In genomic region chr1:20682571-20683236, GRCh38 we compare ENCODE assay signal across 17 cellular contexts. TPM values are rescaled to one million over a fixed set of nuclear protein-coding genes. Genes with fewer than 3 reads are reported as not detected.
A peak's percentile ranks its signal among the peaks of the same experiment; 100 is the strongest.
DNase-seq lines count a peak whose midpoint lies in the region; ATAC-seq, FAIRE-seq and TF ChIP-seq lines count a peak whose summit lies in the region.
"Had no signal": no experiment of that assay in that cellular context is flagged by ENCODE, and none has a peak within 500 bp of the region (broad histone marks: within the 10 kb centered on the region; RNA-seq: fewer than 3 reads in every experiment).

No MANE protein-coding gene starts in this region.

- no peak for FAIRE-seq in HepG2 (lab: Jason Lieb, UNC)

- no peak overlapping the region for H3K9ac ChIP-seq in HepG2 (ENCODE audit: insufficient read depth, low read depth, low read length)

- H3K27me3 ChIP-seq in right lobe of liver: no peaks in the 10 kb centered on the region
- peaks cover 2 to 56% of the 10 kb centered on the region in 2 experiments; a peak in 4 of 5 replicates for H3K27me3 ChIP-seq in HepG2 (ENCODE audit: control insufficient read depth in 1 of 2, insufficient read depth in 2 of 2, low read length in 2 of 2)
- H3K27me3 ChIP-seq: tibial artery had no signal

- H3K4me1 ChIP-seq in right lobe of liver: peaks cover 0 to 2% (median 0%) of the 10 kb centered on the region in 4 donors
- peaks cover 37% of the 10 kb centered on the region for H3K4me1 ChIP-seq in HepG2 (ENCODE audit: insufficient read depth, low read length)
- H3K4me1 ChIP-seq: tibial artery had no signal

- no peak overlapping the region for H3K27ac Mint-ChIP-seq in stimulated activated naive CD8-positive, alpha-beta T cell treated with anti-CD3 and anti-CD28 coated beads, Interleukin-15, amount 100 ng/mL, for 72 hours
- H3K27ac Mint-ChIP-seq: activated B cell treated with CpG ODN at 0.5 μM for 24 hours; activated CD8-positive, alpha-beta memory T cell treated with anti-CD3 and anti-CD28 coated beads, Interleukin-2, amount 10 ng/mL, durations not matched to agents 7 days and 5 days had no signal

- no peak overlapping the region for H3K4me3 ChIP-seq in right lobe of liver
- no peak overlapping the region for H3K4me3 ChIP-seq in HepG2 (replicated peaks in 1 of 3; ENCODE audit: insufficient read depth in 1 of 3, low read depth in 2 of 3, low read length in 3 of 3)
- H3K4me3 ChIP-seq: tibial artery had no signal

- TF ChIP-seq CTCF in right lobe of liver (IDR thresholded peaks at IDR 0.05): no peak
- no peak for TF ChIP-seq CTCF in HepG2 (CRISPR knock-in tag; IDR thresholded peaks at IDR 0.05)

- no peak overlapping the region for H3K4me3 Mint-ChIP-seq in stimulated activated naive CD8-positive, alpha-beta T cell treated with anti-CD3 and anti-CD28 coated beads, Interleukin-15, amount 100 ng/mL, for 72 hours
- H3K4me3 Mint-ChIP-seq: activated B cell treated with CpG ODN at 0.5 μM for 24 hours; activated CD8-positive, alpha-beta memory T cell treated with anti-CD3 and anti-CD28 coated beads, Interleukin-2, amount 10 ng/mL, durations not matched to agents 7 days and 5 days had no signal

- BruUV-seq in HepG2 (replicated peaks; lab: Mats Ljungman, UMichigan): no TSS peak

- DNase-seq in right lobe of liver (no peak), HepG2 (ENCODE audit: low spot score) (no peak), NOMO-1 treated with dmso at 0.1 percent for 144 hours (lab: John Stamatoyannopoulos, UW; ENCODE audit: unreplicated experiment) (peak; percentile 68), head of caudate nucleus (peak in 22 of 42 donors; percentile 18 to 59 (median 40)), COR-L47 (lab: John Stamatoyannopoulos, UW) (no peak), NCI-H446 (lab: John Stamatoyannopoulos, UW) (no peak)
- no peak for DNase-seq in stimulated activated naive CD8-positive, alpha-beta T cell treated with anti-CD3 and anti-CD28 coated beads, Interleukin-15, amount 100 ng/mL, for 72 hours
- DNase-seq: activated B cell treated with CpG ODN at 0.5 μM for 24 hours; activated CD8-positive, alpha-beta memory T cell treated with anti-CD3 and anti-CD28 coated beads, Interleukin-2, amount 10 ng/mL, durations not matched to agents 7 days and 5 days; activated gamma-delta T cell treated with Interleukin-2 at 50 U/mL for 16 hours; dermis blood vessel endothelial cell; left cardiac atrium; NCI-H2227 treated with DMSO at 0.1 percent for 48 hours; PC-3; stimulated activated CD4-positive, alpha-beta T cell treated with anti-CD3 and anti-CD28 coated beads, Interleukin-1b, Interleukin-23, amount 100 ng/mL, for 48 hours had no signal

- H4K20me1 ChIP-seq in HepG2 (ENCODE audit: insufficient read depth, low read length): no peaks in the 10 kb centered on the region

- TF ChIP-seq RAD21 in HepG2 (CRISPR knock-in tag; IDR thresholded peaks at IDR 0.05): no peak

- H3K36me3 ChIP-seq in right lobe of liver: no peaks in the 10 kb centered on the region
- H3K36me3 ChIP-seq in HepG2 (replicated peaks in 1 of 2; ENCODE audit: control insufficient read depth in 1 of 2, insufficient read depth in 2 of 2, low read length in 2 of 2): no peaks in the 10 kb centered on the region
- H3K36me3 ChIP-seq: tibial artery had no signal

- TF ChIP-seq POLR2A in right lobe of liver (IDR thresholded peaks at IDR 0.05): no peak
- no peak for TF ChIP-seq POLR2A in HepG2 (IDR thresholded peaks at IDR 0.05; ENCODE audit: insufficient read depth in 1 of 2, low read depth in 2 of 2, low read length in 2 of 2)

- ATAC-seq in right lobe of liver (peak in 3 of 4 donors; percentile 13 to 47 (median 22)), HepG2 (no peak), HG02884 (IDR thresholded peaks at IDR 0.05; ENCODE audit: unreplicated experiment) (no peak)
- no peak for ATAC-seq in stimulated activated naive CD8-positive, alpha-beta T cell treated with anti-CD3 and anti-CD28 coated beads, Interleukin-15, amount 100 ng/mL, for 72 hours
- ATAC-seq: activated CD8-positive, alpha-beta memory T cell treated with anti-CD3 and anti-CD28 coated beads, Interleukin-2, amount 10 ng/mL, durations not matched to agents 7 days and 5 days; PC-3 had no signal

- H3K27me3 Mint-ChIP-seq in stimulated activated naive CD8-positive, alpha-beta T cell treated with anti-CD3 and anti-CD28 coated beads, Interleukin-15, amount 100 ng/mL, for 72 hours: peaks cover 60% of the 10 kb centered on the region

- intact Hi-C loops in right lobe of liver (cut with DNase I) (no loop called here), HepG2 (cut with micrococcal nuclease; ENCODE audit: unreplicated experiment) (no loop called here), head of caudate nucleus (cut with DNase I) (no loop called here)

- H3K9me3 Mint-ChIP-seq in stimulated activated naive CD8-positive, alpha-beta T cell treated with anti-CD3 and anti-CD28 coated beads, Interleukin-15, amount 100 ng/mL, for 72 hours: peaks cover 3 to 11% of the 10 kb centered on the region in 2 donors

- no peak overlapping the region for H2AFZ ChIP-seq in HepG2 (ENCODE audit: low read length)

- H3K27ac ChIP-seq in right lobe of liver (no peak overlapping the region), HepG2 (ENCODE audit: extremely low read length, insufficient read depth, low read length) (no peak overlapping the region)
- H3K27ac ChIP-seq: tibial artery had no signal

- H3K4me2 ChIP-seq in HepG2 (ENCODE audit: low read depth, low read length): no peak overlapping the region

- CTCF ChIA-PET in HepG2 (lab: Yijun Ruan, JAX; ENCODE audit: low intra/inter-chr PET ratio, low total read pairs): no interaction called here

- peaks cover 11% of the 10 kb centered on the region for H3K4me1 Mint-ChIP-seq in stimulated activated naive CD8-positive, alpha-beta T cell treated with anti-CD3 and anti-CD28 coated beads, Interleukin-15, amount 100 ng/mL, for 72 hours

- TF ChIP-seq EP300 in HepG2 (IDR thresholded peaks at IDR 0.05; ENCODE audit: low read depth in 2 of 2, low read length in 2 of 2) (no peak), HepG2 (CRISPR knock-in tag; IDR thresholded peaks at IDR 0.05; ENCODE audit: borderline replicate concordance) (no peak)

- no peaks in the 10 kb centered on the region for H3K9me3 ChIP-seq in right lobe of liver
- no peaks in the 10 kb centered on the region for H3K9me3 ChIP-seq in HepG2 (ENCODE audit: low read length)
- H3K9me3 ChIP-seq: tibial artery had no signal

- POLR2A ChIA-PET in HepG2 (lab: Yijun Ruan, JAX): no interaction called here

- H3K79me2 ChIP-seq in HepG2 (ENCODE audit: insufficient read depth, low read length): no peaks in the 10 kb centered on the region

- 72% methylated on average over 12 of the region's 24 CpGs for WGBS in right lobe of liver (ENCODE audit: insufficient coverage, low coverage, low lambda C conversion rate, missing lambda C conversion rate)
- WGBS in HepG2 (ENCODE audit: low lambda C conversion rate): 56% methylated on average over 14 of the region's 24 CpGs

- in situ Hi-C loops in HepG2 (cut with HindIII; ENCODE audit: extremely low pct_ligation_motif_present, low pct_unique_long_range_greater_than_20kb): no loop called here

RNA-seq across cellular contexts. Expression of gene DDOST, which starts 21.5 kb away (rescaled TPM):
- total RNA-seq in right lobe of liver (100 to 1,000 TPM in 3 of 6 experiments, 10 to 100 TPM in 3; 53.0 to 132 (median 100) TPM), HepG2 (2016; rRNA removed; fragmentation: Illumina TruSeq; extraction: Trizol) (167 and 335 TPM in 2 replicates)
- total RNA-seq in HepG2 (2016; cell fraction: cytosol; rRNA removed; fragmentation: Illumina TruSeq; extraction: Trizol; ENCODE audit: low read depth): 55.5 and 58.3 TPM in 2 replicates
- 152 and 344 TPM in 2 replicates for total RNA-seq in HepG2 (2016; cell fraction: insoluble cytoplasmic fraction; rRNA removed; fragmentation: Illumina TruSeq; extraction: Trizol)
- 109 and 116 TPM in 2 replicates for total RNA-seq in HepG2 (2016; cell fraction: membrane; rRNA removed; fragmentation: Illumina TruSeq; extraction: Trizol)
- total RNA-seq in HepG2 (2016; cell fraction: nucleus; rRNA removed; fragmentation: Illumina TruSeq; extraction: Trizol): 220 and 261 TPM in 2 replicates
- 485 and 494 TPM in 2 replicates for polyA plus RNA-seq in HepG2 (2011; rRNA removed)
- 512 and 565 TPM in 2 replicates for polyA plus RNA-seq in HepG2 (2011; cell fraction: cytosol; rRNA removed)
- polyA plus RNA-seq in HepG2 (2011; cell fraction: nucleus; rRNA removed): 123 and 124 TPM in 2 replicates
- 190 and 241 TPM in 2 replicates for polyA plus RNA-seq in HepG2 (2012)
- 62.9 and 71.0 TPM in 2 replicates for polyA plus RNA-seq in HepG2 (2016; cell fraction: cytosol; fragmentation: Illumina TruSeq; extraction: Trizol; ENCODE audit: low read depth)
- polyA plus RNA-seq in HepG2 (2016; cell fraction: insoluble cytoplasmic fraction; fragmentation: Illumina TruSeq; extraction: Trizol; ENCODE audit: low read depth): 137 and 148 TPM in 2 replicates
- 92.2 and 98.9 TPM in 2 replicates for polyA plus RNA-seq in HepG2 (2016; cell fraction: membrane; fragmentation: Illumina TruSeq; extraction: Trizol; ENCODE audit: low read depth)
- 331 and 354 TPM in 2 replicates for polyA plus RNA-seq in HepG2 (2016; cell fraction: nucleus; fragmentation: Illumina TruSeq; extraction: Trizol; ENCODE audit: insufficient read depth, low read depth)
- polyA minus RNA-seq in HepG2 (2011; rRNA and poly(A)+ RNA removed; ENCODE audit: low replicate concordance): 116 and 435 TPM in 2 replicates
- 152 TPM in 2 replicates for polyA minus RNA-seq in HepG2 (2011; cell fraction: cytosol; rRNA and poly(A)+ RNA removed)
- polyA minus RNA-seq in HepG2 (2011; cell fraction: nucleus; rRNA and poly(A)+ RNA removed): 85.1 and 101 TPM in 2 replicates

RNA-seq across cellular contexts. Expression of gene KIF17, which starts 35.1 kb away (rescaled TPM):
- total RNA-seq in right lobe of liver (1 to 10 TPM; 1.0 to 3.2 (median 1.3) TPM), HepG2 (2016; rRNA removed; fragmentation: Illumina TruSeq; extraction: Trizol) (0.24 and 0.25 TPM in 2 replicates)
- total RNA-seq in HepG2 (2016; cell fraction: cytosol; rRNA removed; fragmentation: Illumina TruSeq; extraction: Trizol; ENCODE audit: low read depth): not detected in 2 replicates
- total RNA-seq in HepG2 (2016; cell fraction: insoluble cytoplasmic fraction; rRNA removed; fragmentation: Illumina TruSeq; extraction: Trizol): 0.13 and 0.27 TPM in 2 replicates
- total RNA-seq in HepG2 (2016; cell fraction: membrane; rRNA removed; fragmentation: Illumina TruSeq; extraction: Trizol): 0.34 TPM in 1 of 2 replicates, not detected in the other
- total RNA-seq in HepG2 (2016; cell fraction: nucleus; rRNA removed; fragmentation: Illumina TruSeq; extraction: Trizol): 0.16 TPM in 1 of 2 replicates, not detected in the other
- polyA plus RNA-seq in HepG2 (2011; rRNA removed): 0.44 and 0.52 TPM in 2 replicates
- 0.27 and 0.36 TPM in 2 replicates for polyA plus RNA-seq in HepG2 (2011; cell fraction: cytosol; rRNA removed)
- polyA plus RNA-seq in HepG2 (2011; cell fraction: nucleus; rRNA removed): 0.63 and 0.69 TPM in 2 replicates
- 0.35 and 0.60 TPM in 2 replicates for polyA plus RNA-seq in HepG2 (2012)
- polyA plus RNA-seq in HepG2 (2016; cell fraction: cytosol; fragmentation: Illumina TruSeq; extraction: Trizol; ENCODE audit: low read depth): 0.11 and 0.24 TPM in 2 replicates
- 0.21 TPM in 1 of 2 replicates, not detected in the other for polyA plus RNA-seq in HepG2 (2016; cell fraction: insoluble cytoplasmic fraction; fragmentation: Illumina TruSeq; extraction: Trizol; ENCODE audit: low read depth)
- 0.14 and 0.47 TPM in 2 replicates for polyA plus RNA-seq in HepG2 (2016; cell fraction: membrane; fragmentation: Illumina TruSeq; extraction: Trizol; ENCODE audit: low read depth)
- 0.36 TPM in 1 of 2 replicates, not detected in the other for polyA plus RNA-seq in HepG2 (2016; cell fraction: nucleus; fragmentation: Illumina TruSeq; extraction: Trizol; ENCODE audit: insufficient read depth, low read depth)
- 0.78 TPM in 1 of 2 replicates, not detected in the other for polyA minus RNA-seq in HepG2 (2011; rRNA and poly(A)+ RNA removed; ENCODE audit: low replicate concordance)
- not detected in 2 replicates for polyA minus RNA-seq in HepG2 (2011; cell fraction: cytosol; rRNA and poly(A)+ RNA removed)
- polyA minus RNA-seq in HepG2 (2011; cell fraction: nucleus; rRNA and poly(A)+ RNA removed): 0.52 and 0.62 TPM in 2 replicates
- total RNA-seq: activated B cell treated with CpG ODN at 0.5 μM for 24 hours; activated CD8-positive, alpha-beta memory T cell treated with anti-CD3 and anti-CD28 coated beads, Interleukin-2, amount 10 ng/mL, durations not matched to agents 7 days and 5 days had no signal

RNA-seq across cellular contexts. Expression of gene PINK1, which starts 49.4 kb away (rescaled TPM):
- total RNA-seq in right lobe of liver: 10 to 100 TPM; 67.3 to 94.1 (median 83.0) TPM
- total RNA-seq in HepG2 (2016; rRNA removed; fragmentation: Illumina TruSeq; extraction: Trizol): 13.1 and 15.3 TPM in 2 replicates
- total RNA-seq in HepG2 (2016; cell fraction: cytosol; rRNA removed; fragmentation: Illumina TruSeq; extraction: Trizol; ENCODE audit: low read depth): 5.6 and 6.1 TPM in 2 replicates
- 13.5 and 15.3 TPM in 2 replicates for total RNA-seq in HepG2 (2016; cell fraction: insoluble cytoplasmic fraction; rRNA removed; fragmentation: Illumina TruSeq; extraction: Trizol)
- total RNA-seq in HepG2 (2016; cell fraction: membrane; rRNA removed; fragmentation: Illumina TruSeq; extraction: Trizol): 11.1 and 11.3 TPM in 2 replicates
- 6.6 and 7.9 TPM in 2 replicates for total RNA-seq in HepG2 (2016; cell fraction: nucleus; rRNA removed; fragmentation: Illumina TruSeq; extraction: Trizol)
- 16.1 and 22.2 TPM in 2 replicates for polyA plus RNA-seq in HepG2 (2011; rRNA removed)
- polyA plus RNA-seq in HepG2 (2011; cell fraction: cytosol; rRNA removed): 18.4 and 20.0 TPM in 2 replicates
- polyA plus RNA-seq in HepG2 (2011; cell fraction: nucleus; rRNA removed): 9.4 and 14.0 TPM in 2 replicates
- 16.1 and 27.7 TPM in 2 replicates for polyA plus RNA-seq in HepG2 (2012)
- polyA plus RNA-seq in HepG2 (2016; cell fraction: cytosol; fragmentation: Illumina TruSeq; extraction: Trizol; ENCODE audit: low read depth): 5.1 and 5.5 TPM in 2 replicates
- 11.4 and 13.0 TPM in 2 replicates for polyA plus RNA-seq in HepG2 (2016; cell fraction: insoluble cytoplasmic fraction; fragmentation: Illumina TruSeq; extraction: Trizol; ENCODE audit: low read depth)
- 6.7 and 7.8 TPM in 2 replicates for polyA plus RNA-seq in HepG2 (2016; cell fraction: membrane; fragmentation: Illumina TruSeq; extraction: Trizol; ENCODE audit: low read depth)
- polyA plus RNA-seq in HepG2 (2016; cell fraction: nucleus; fragmentation: Illumina TruSeq; extraction: Trizol; ENCODE audit: insufficient read depth, low read depth): 7.1 and 7.2 TPM in 2 replicates
- polyA minus RNA-seq in HepG2 (2011; rRNA and poly(A)+ RNA removed; ENCODE audit: low replicate concordance): 18.7 and 37.0 TPM in 2 replicates
- 6.9 and 10.6 TPM in 2 replicates for polyA minus RNA-seq in HepG2 (2011; cell fraction: cytosol; rRNA and poly(A)+ RNA removed)
- polyA minus RNA-seq in HepG2 (2011; cell fraction: nucleus; rRNA and poly(A)+ RNA removed): 5.0 and 6.5 TPM in 2 replicates

RNA-seq across cellular contexts. Expression of gene SH2D5, which starts 49.8 kb away (rescaled TPM):
- 1 to 10 TPM in 2 of 6 experiments, under 1 TPM in 1, not detected in 3; 0.80 to 1.8 (median 1.4) TPM for total RNA-seq in right lobe of liver
- 1.7 and 3.4 TPM in 2 replicates for total RNA-seq in HepG2 (2016; rRNA removed; fragmentation: Illumina TruSeq; extraction: Trizol)
- total RNA-seq in HepG2 (2016; cell fraction: cytosol; rRNA removed; fragmentation: Illumina TruSeq; extraction: Trizol; ENCODE audit: low read depth): 0.20 and 0.26 TPM in 2 replicates
- 1.6 and 2.0 TPM in 2 replicates for total RNA-seq in HepG2 (2016; cell fraction: insoluble cytoplasmic fraction; rRNA removed; fragmentation: Illumina TruSeq; extraction: Trizol)
- 1.4 and 1.8 TPM in 2 replicates for total RNA-seq in HepG2 (2016; cell fraction: membrane; rRNA removed; fragmentation: Illumina TruSeq; extraction: Trizol)
- total RNA-seq in HepG2 (2016; cell fraction: nucleus; rRNA removed; fragmentation: Illumina TruSeq; extraction: Trizol): 1.8 and 2.2 TPM in 2 replicates
- 1.2 and 1.4 TPM in 2 replicates for polyA plus RNA-seq in HepG2 (2011; rRNA removed)
- 0.87 and 0.92 TPM in 2 replicates for polyA plus RNA-seq in HepG2 (2011; cell fraction: cytosol; rRNA removed)
- polyA plus RNA-seq in HepG2 (2011; cell fraction: nucleus; rRNA removed): 7.0 and 10.0 TPM in 2 replicates
- polyA plus RNA-seq in HepG2 (2012): 0.94 and 1.8 TPM in 2 replicates
- polyA plus RNA-seq in HepG2 (2016; cell fraction: cytosol; fragmentation: Illumina TruSeq; extraction: Trizol; ENCODE audit: low read depth): 0.29 and 0.55 TPM in 2 replicates
- polyA plus RNA-seq in HepG2 (2016; cell fraction: insoluble cytoplasmic fraction; fragmentation: Illumina TruSeq; extraction: Trizol; ENCODE audit: low read depth): 0.69 and 1.5 TPM in 2 replicates
- polyA plus RNA-seq in HepG2 (2016; cell fraction: membrane; fragmentation: Illumina TruSeq; extraction: Trizol; ENCODE audit: low read depth): 0.64 and 0.86 TPM in 2 replicates
- polyA plus RNA-seq in HepG2 (2016; cell fraction: nucleus; fragmentation: Illumina TruSeq; extraction: Trizol; ENCODE audit: insufficient read depth, low read depth): 4.8 and 5.7 TPM in 2 replicates
- polyA minus RNA-seq in HepG2 (2011; rRNA and poly(A)+ RNA removed; ENCODE audit: low replicate concordance): 0.05 and 0.76 TPM in 2 replicates
- polyA minus RNA-seq in HepG2 (2011; cell fraction: cytosol; rRNA and poly(A)+ RNA removed): 0.40 and 1.4 TPM in 2 replicates
- 0.77 and 0.87 TPM in 2 replicates for polyA minus RNA-seq in HepG2 (2011; cell fraction: nucleus; rRNA and poly(A)+ RNA removed)
- total RNA-seq: activated CD8-positive, alpha-beta memory T cell treated with anti-CD3 and anti-CD28 coated beads, Interleukin-2, amount 10 ng/mL, durations not matched to agents 7 days and 5 days had no signal

Comparison
In these comparisons a context has a peak if more than half of its experiments do, and no peak if none do; other contexts are left out.
1. ATAC-seq: peak in right lobe of liver (3 of 4); none in HepG2 (single experiment), stimulated activated naive CD8-positive, alpha-beta T cell treated with anti-CD3 and anti-CD28 coated beads, Interleukin-15, amount 100 ng/mL, for 72 hours (single experiment) and HG02884 (single experiment).
2. DNase-seq: peak in NOMO-1 treated with dmso at 0.1 percent for 144 hours (single experiment) and head of caudate nucleus (22 of 42); none in right lobe of liver (0 of 3), HepG2 (single experiment), stimulated activated naive CD8-positive, alpha-beta T cell treated with anti-CD3 and anti-CD28 coated beads, Interleukin-15, amount 100 ng/mL, for 72 hours (0 of 2), COR-L47 (single experiment) and NCI-H446 (0 of 2).